In genomic region chr4:8394806-8395205, GRCh38 we compare ENCODE assay signal across 1 cellular context.
TF ChIP-seq lines count a peak whose summit lies in the region.

No MANE protein-coding gene starts in this region.

TF ChIP-seq in GM23338, 12 proteins besides CTCF, POLR2A, EP300 and RAD21 (continued from another document):
- TF ChIP-seq ZNF462 (CRISPR knock-in tag; IDR thresholded peaks at IDR 0.05), result no peak
- no peak for TF ChIP-seq EZH2phosphoT487 (IDR thresholded peaks at IDR 0.05; ENCODE audit: unreplicated experiment)
- no peak for TF ChIP-seq NANOG (IDR thresholded peaks at IDR 0.05; ENCODE audit: borderline replicate concordance)
- no peak for TF ChIP-seq ZNF331 (CRISPR knock-in tag; IDR thresholded peaks at IDR 0.05; ENCODE audit: low read depth)
- no peak for TF ChIP-seq JUNB (IDR thresholded peaks at IDR 0.05; ENCODE audit: unreplicated experiment)
- no peak for TF ChIP-seq STAT1 (IDR thresholded peaks at IDR 0.05; ENCODE audit: unreplicated experiment)
- no peak for TF ChIP-seq CREB1 (CRISPR knock-in tag; IDR thresholded peaks at IDR 0.05; ENCODE audit: low read depth)
- no peak for TF ChIP-seq ZNF114 (CRISPR knock-in tag; IDR thresholded peaks at IDR 0.05)
- no peak for TF ChIP-seq POLR2AphosphoS5 (IDR thresholded peaks at IDR 0.05; ENCODE audit: low read depth)
